23 cellular contexts compared by ENCODE assay signal in the genomic region with DNA sequence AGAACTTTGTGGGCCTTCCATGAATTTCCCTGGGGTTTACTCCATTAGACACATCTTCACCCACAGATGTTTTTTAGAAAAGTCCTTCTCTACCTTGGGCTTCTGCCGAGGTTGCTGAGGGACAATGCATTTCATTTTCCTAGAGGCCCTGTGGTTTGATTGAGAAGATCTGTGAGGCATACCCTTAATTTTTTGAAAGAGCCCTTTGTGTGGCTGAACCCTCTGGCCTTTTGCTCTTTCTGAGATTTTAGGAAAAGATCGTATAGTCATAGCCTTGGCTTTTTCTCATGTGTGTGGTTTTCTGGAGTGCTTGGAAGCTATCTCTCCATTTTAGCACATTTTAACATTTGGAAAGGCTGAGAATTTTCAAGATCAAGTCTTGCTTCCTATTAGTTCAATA.
A peak's percentile ranks its signal among the peaks of the same experiment; 100 is the strongest.
DNase-seq lines count a peak whose midpoint lies in the region; ATAC-seq and TF ChIP-seq lines count a peak whose summit lies in the region.
"Had no signal": no experiment of that assay in that cellular context is flagged by ENCODE, and none has a peak within 500 bp of the region (broad histone marks: within the 10 kb centered on the region; RNA-seq: fewer than 3 reads in every experiment).

No MANE protein-coding gene starts in this region.

- intact Hi-C loops in mammary epithelial cell (cut with micrococcal nuclease) (no loop called here), MCF 10A (cut with micrococcal nuclease) (no loop called here), psoas muscle (cut with DNase I) (no loop called here)

- no peaks in the 10 kb centered on the region for H3K79me2 ChIP-seq in mammary epithelial cell (ENCODE audit: insufficient read depth, low read length)

- POLR2A ChIA-PET in MCF 10A (lab: Yijun Ruan, JAX): no interaction called here

- BruUV-seq in mammary epithelial cell (replicated peaks; lab: Mats Ljungman, UMichigan): no TSS peak
- no TSS peak for BruUV-seq in MCF 10A (replicated peaks; lab: Mats Ljungman, UMichigan)

- peaks cover 39% of the 10 kb centered on the region for H3K9me3 Mint-ChIP-seq in MCF 10A (ENCODE audit: unreplicated experiment)

- DNase-seq in mammary epithelial cell (peak; percentile 50), MCF 10A (ENCODE audit: unreplicated experiment) (no peak), SK-MEL-5 (ENCODE audit: low read depth, low spot score) (peak; percentile 91), foreskin melanocyte (peak; percentile 92), psoas muscle (no peak)
- DNase-seq: AML-193; CD4-positive, alpha-beta T cell; CD8-positive, alpha-beta T cell; COR-L47; DMS 273 treated with DMSO at 0.1 percent for 48 hours; DMS153; DMS53; DMS79; DND-41; EL; GDM1 had no signal

- H3K27me3 Mint-ChIP-seq in MCF 10A (ENCODE audit: insufficient read depth, unreplicated experiment): no peaks in the 10 kb centered on the region
- H3K27me3 Mint-ChIP-seq: B cell; CD4-positive, alpha-beta T cell had no signal

- H3K9me3 ChIP-seq in mammary epithelial cell (replicated peaks; ENCODE audit: insufficient read depth, low read length) (peaks cover 12% of the 10 kb centered on the region), psoas muscle (peaks cover 8% of the 10 kb centered on the region)

- H3K27me3 ChIP-seq in mammary epithelial cell (ENCODE audit: insufficient read depth, low read length): no peaks in the 10 kb centered on the region
- H3K27me3 ChIP-seq in psoas muscle (ENCODE audit: insufficient read depth in 3 of 3, low read length in 2 of 3): no peaks in the 10 kb centered on the region
- H3K27me3 ChIP-seq: BLaER1 treated with 17β-estradiol and CSF1 and Interleukin-3, amounts not matched to agents 10 nM and 100 nM had no signal

- in situ Hi-C loops in mammary epithelial cell (cut with MboI; ENCODE audit: low sequenced_read_pairs in 2 of 2) (no loop called here), SK-MEL-5 (cut with HindIII; ENCODE audit: low pct_unique_long_range_greater_than_20kb, low sequenced_read_pairs) (no loop called here)

- H3K4me1 ChIP-seq in mammary epithelial cell (ENCODE audit: insufficient read depth, low read length): peaks cover 4% of the 10 kb centered on the region
- H3K4me1 ChIP-seq in psoas muscle: no peaks in the 10 kb centered on the region
- H3K4me1 ChIP-seq: A549 had no signal

- H2AFZ ChIP-seq in mammary epithelial cell (ENCODE audit: low read depth, low read length): peak overlapping the region; percentile 9

- H3K27ac ChIP-seq in mammary epithelial cell (ENCODE audit: insufficient read depth, low read depth, low read length) (no peak overlapping the region), psoas muscle (no peak overlapping the region)
- H3K27ac ChIP-seq: 22Rv1; A549; BLaER1 treated with 17β-estradiol and CSF1 and Interleukin-3, amounts not matched to agents 10 nM and 100 nM; C4-2B had no signal

- H3K4me2 ChIP-seq in mammary epithelial cell (ENCODE audit: insufficient read depth, low read depth, low read length): no peak overlapping the region
- H3K4me2 ChIP-seq: A549; BLaER1 treated with 17β-estradiol and CSF1 and Interleukin-3, amounts not matched to agents 10 nM and 100 nM had no signal

- dilution Hi-C loops in mammary epithelial cell (cut with HindIII; ENCODE audit: low sequenced_read_pairs): no loop called here

- ATAC-seq in psoas muscle (no peak), HG02759 (IDR thresholded peaks at IDR 0.05; ENCODE audit: unreplicated experiment) (no peak)
- ATAC-seq: A549; CD8-positive, alpha-beta T cell; GM12878 had no signal

- H3K4me3 Mint-ChIP-seq in MCF 10A (ENCODE audit: unreplicated experiment): no peak overlapping the region
- H3K4me3 Mint-ChIP-seq: B cell; CD4-positive, alpha-beta T cell; CD8-positive, alpha-beta T cell had no signal

- H3K36me3 Mint-ChIP-seq in MCF 10A (ENCODE audit: insufficient read depth, unreplicated experiment): no peaks in the 10 kb centered on the region
- H3K36me3 Mint-ChIP-seq: CD8-positive, alpha-beta T cell had no signal

- no peak overlapping the region for H3K27ac Mint-ChIP-seq in MCF 10A (ENCODE audit: low read depth, unreplicated experiment)
- H3K27ac Mint-ChIP-seq: B cell; CD4-positive, alpha-beta T cell; CD8-positive, alpha-beta T cell had no signal

- H4K20me1 ChIP-seq in mammary epithelial cell (ENCODE audit: insufficient read depth, low read length): no peaks in the 10 kb centered on the region
- H4K20me1 ChIP-seq: BLaER1 treated with 17β-estradiol and CSF1 and Interleukin-3, amounts not matched to agents 10 nM and 100 nM had no signal

- H3K4me1 Mint-ChIP-seq in MCF 10A (ENCODE audit: insufficient read depth, unreplicated experiment): peaks cover 5% of the 10 kb centered on the region
- H3K4me1 Mint-ChIP-seq: B cell had no signal

- no peak for TF ChIP-seq CTCF in mammary epithelial cell (conservative IDR thresholded peaks at IDR 0.05 in 1 of 2, IDR thresholded peaks at IDR 0.05 in 1 of 2; ENCODE audit: extremely low read depth in 1 of 2, insufficient read depth in 1 of 2, low read depth in 1 of 2, low read length in 2 of 2)
- TF ChIP-seq CTCF in MCF 10A (IDR thresholded peaks at IDR 0.05; ENCODE audit: unreplicated experiment): no peak
- TF ChIP-seq CTCF in psoas muscle (IDR thresholded peaks at IDR 0.05): no peak

- H3K4me3 ChIP-seq in mammary epithelial cell (replicated peaks in 1 of 3; ENCODE audit: insufficient read depth in 1 of 3, low read depth in 2 of 3, low read length in 3 of 3) (no peak overlapping the region), psoas muscle (no peak overlapping the region)
- H3K4me3 ChIP-seq: A549; BLaER1 treated with 17β-estradiol and CSF1 and Interleukin-3, amounts not matched to agents 10 nM and 100 nM; GM12878 had no signal

- CTCF ChIA-PET in mammary epithelial cell (lab: Charles Lee; ENCODE audit: low non-redundant PET) (no interaction called here), MCF 10A (lab: Yijun Ruan, JAX) (no interaction called here)

- WGBS in mammary epithelial cell (ENCODE audit: low coverage, missing lambda C conversion rate): 9% methylated on average over 2 of the region's 2 CpGs
- 58 to 88% (median 69%) methylated on average over 2 of the region's 2 CpGs for WGBS in psoas muscle, 3 donors

- H3K36me3 ChIP-seq in mammary epithelial cell (ENCODE audit: insufficient read depth, low read length): no peaks in the 10 kb centered on the region
- H3K36me3 ChIP-seq in psoas muscle (ENCODE audit: insufficient read depth in 1 of 2, low read depth in 1 of 2): no peaks in the 10 kb centered on the region
- H3K36me3 ChIP-seq: BLaER1 treated with 17β-estradiol and CSF1 and Interleukin-3, amounts not matched to agents 10 nM and 100 nM had no signal

- H3K9ac ChIP-seq in mammary epithelial cell (ENCODE audit: insufficient read depth, low read length): no peak overlapping the region
- H3K9ac ChIP-seq: BLaER1 treated with 17β-estradiol and CSF1 and Interleukin-3, amounts not matched to agents 10 nM and 100 nM had no signal

Comparison
In these comparisons a context has a peak if more than half of its experiments do, and no peak if none do; other contexts are left out.
1. DNase-seq: peak in mammary epithelial cell (single experiment), SK-MEL-5 (single experiment) and foreskin melanocyte (single experiment); none in MCF 10A (single experiment) and psoas muscle (0 of 2).